In genomic region chr17:75130059-75130631, GRCh38 we compare ENCODE assay signal across 6 cellular contexts. TPM values are rescaled to one million over a fixed set of nuclear protein-coding genes. Genes with fewer than 3 reads are reported as not detected.
DNase-seq lines count a peak whose midpoint lies in the region; ATAC-seq, FAIRE-seq and TF ChIP-seq lines count a peak whose summit lies in the region.

No MANE protein-coding gene starts in this region.

- DNase-seq in BE2C (peak; percentile 29), RWPE1 (ENCODE audit: low spot score) (no peak), keratinocyte (ENCODE audit: low read depth, low spot score) (no peak), cortex of kidney (lab: John Stamatoyannopoulos, UW) (no peak)
- no peak for DNase-seq in effector CD8-positive, alpha-beta T cell (lab: John Stamatoyannopoulos, UW)

- no peak for ATAC-seq in GM19351 (IDR thresholded peaks at IDR 0.05; ENCODE audit: unreplicated experiment)

- H3K4me1 ChIP-seq in BE2C (peaks cover under 1% of the 10 kb centered on the region), keratinocyte (ENCODE audit: control insufficient read depth, extremely low read depth, insufficient read depth, low read length) (peaks cover 16% of the 10 kb centered on the region)

- H3K9me1 ChIP-seq in keratinocyte (ENCODE audit: control insufficient read depth, extremely low read depth, insufficient read depth, low read length), result no peaks in the 10 kb centered on the region

- H3K9ac ChIP-seq in keratinocyte (ENCODE audit: control insufficient read depth, extremely low read depth, insufficient read depth, low read length), result peak overlapping the region; percentile 86

- no peak overlapping the region for H2AFZ ChIP-seq in keratinocyte (ENCODE audit: control insufficient read depth, low read length)

- dilution Hi-C loops in keratinocyte (cut with MboI; ENCODE audit: extremely low pct_ligation_motif_present, low sequenced_read_pairs), result no loop called here

- CTCF ChIA-PET in RWPE1 (lab: Yijun Ruan, JAX), result interaction anchor here (0.5 to 5.8 kb wide), 10 partner anchors 11 to 45 kb away, joined by 3 to 61 read pairs (median 4); no protein-coding TSS in a partner anchor

- H3K4me3 ChIP-seq in BE2C (ENCODE audit: low read depth, low read length) (peak overlapping the region; percentile 91), keratinocyte (ENCODE audit: control insufficient read depth in 2 of 3, extremely low read depth in 1 of 3, insufficient read depth in 2 of 3, low read depth in 1 of 3, low read length in 3 of 3) (peak overlapping the region; percentile 61 to 81 (median 72))

- POLR2A ChIA-PET in RWPE1 (lab: Yijun Ruan, JAX; ENCODE audit: low non-redundant PET), result no interaction called here

- H3K9me3 ChIP-seq in BE2C, result no peaks in the 10 kb centered on the region
- H3K9me3 ChIP-seq in keratinocyte (ENCODE audit: control insufficient read depth, low read depth, low read length), result no peaks in the 10 kb centered on the region

- H3K79me2 ChIP-seq in keratinocyte (ENCODE audit: control insufficient read depth, insufficient read depth, low read length), result peaks cover 7% of the 10 kb centered on the region

- peak overlapping the region; percentile 100 for H3K27ac ChIP-seq in RWPE1
- H3K27ac ChIP-seq in keratinocyte (ENCODE audit: control insufficient read depth, insufficient read depth, low read length), result peak overlapping the region; percentile 79

- no peak for FAIRE-seq in keratinocyte (lab: Jason Lieb, UNC)

- H3K4me2 ChIP-seq in keratinocyte (ENCODE audit: control insufficient read depth, extremely low read depth, insufficient read depth, low read depth, low read length), result peak overlapping the region; percentile 77

- no peaks in the 10 kb centered on the region for H4K20me1 ChIP-seq in keratinocyte (ENCODE audit: control insufficient read depth, extremely low read depth, insufficient read depth, low read length)

- TF ChIP-seq CTCF in BE2C (IDR thresholded peaks at IDR 0.05; ENCODE audit: low read depth, low read length), result no peak
- TF ChIP-seq CTCF in RWPE1 (conservative IDR thresholded peaks at IDR 0.05; ENCODE audit: low read depth), result no peak
- TF ChIP-seq CTCF in keratinocyte (optimal IDR thresholded peaks at IDR 0.05 in 1 of 3, IDR thresholded peaks at IDR 0.05 in 1 of 3, conservative IDR thresholded peaks at IDR 0.05 in 1 of 3; ENCODE audit: extremely low read depth in 1 of 3, insufficient read depth in 2 of 3, low read length in 3 of 3), result no peak

- H3K27me3 ChIP-seq in BE2C, result no peaks in the 10 kb centered on the region
- H3K27me3 ChIP-seq in keratinocyte (ENCODE audit: control insufficient read depth, extremely low read depth, insufficient read depth, low read length), result no peaks in the 10 kb centered on the region

- H3K36me3 ChIP-seq in BE2C (peaks cover 22% of the 10 kb centered on the region), keratinocyte (ENCODE audit: control insufficient read depth in 2 of 2, extremely low read depth in 1 of 2, insufficient read depth in 2 of 2, low read length in 2 of 2) (peaks cover 12 to 20% of the 10 kb centered on the region in 2 experiments)

RNA-seq across cellular contexts. Expression of gene NT5C, which starts 1.4 kb away (rescaled TPM):
- 226 TPM for polyA plus RNA-seq in BE2C (2012; ENCODE audit: insufficient read depth, insufficient read length, low read depth)
- 29.9 to 38.1 TPM (median 38.0 TPM) in 3 replicates for polyA plus RNA-seq in keratinocyte
- polyA plus RNA-seq in keratinocyte (2011; ENCODE audit: low read depth), result 22.2 TPM
- 15.2 and 35.4 TPM in 2 replicates for polyA plus RNA-seq in keratinocyte (2011; cell fraction: cytosol; rRNA removed)
- 32.0 and 44.4 TPM in 2 replicates for polyA plus RNA-seq in keratinocyte (2011; cell fraction: nucleus; rRNA removed)
- 28.7 and 54.4 TPM in 2 replicates for polyA plus RNA-seq in keratinocyte (2012; ENCODE audit: low replicate concordance)
- 9.4 to 21.4 TPM (median 10.0 TPM) in 3 replicates for polyA minus RNA-seq in keratinocyte
- 16.1 TPM for polyA minus RNA-seq in keratinocyte (2011; cell fraction: cytosol; rRNA and poly(A)+ RNA removed)
- 8.1 and 9.2 TPM in 2 replicates for polyA minus RNA-seq in keratinocyte (2011; cell fraction: nucleus; rRNA and poly(A)+ RNA removed)

RNA-seq across cellular contexts. Expression of gene ARMC7, which starts 20.4 kb away (rescaled TPM):
- 17.7 TPM for polyA plus RNA-seq in BE2C (2012; ENCODE audit: insufficient read depth, insufficient read length, low read depth)
- polyA plus RNA-seq in keratinocyte, result 3.2 to 6.0 TPM (median 4.2 TPM) in 3 replicates
- polyA plus RNA-seq in keratinocyte (2011; ENCODE audit: low read depth), result 1.8 TPM
- 3.5 and 4.7 TPM in 2 replicates for polyA plus RNA-seq in keratinocyte (2011; cell fraction: cytosol; rRNA removed)
- polyA plus RNA-seq in keratinocyte (2011; cell fraction: nucleus; rRNA removed), result 8.7 and 10.6 TPM in 2 replicates
- 5.9 and 6.3 TPM in 2 replicates for polyA plus RNA-seq in keratinocyte (2012; ENCODE audit: low replicate concordance)
- polyA minus RNA-seq in keratinocyte, result 3.4 to 5.4 TPM (median 3.5 TPM) in 3 replicates
- 4.0 TPM for polyA minus RNA-seq in keratinocyte (2011; cell fraction: cytosol; rRNA and poly(A)+ RNA removed)
- polyA minus RNA-seq in keratinocyte (2011; cell fraction: nucleus; rRNA and poly(A)+ RNA removed), result 4.2 and 5.9 TPM in 2 replicates

RNA-seq across cellular contexts. Expression of gene JPT1, which starts 24.2 kb away (rescaled TPM):
- polyA plus RNA-seq in BE2C (2012; ENCODE audit: insufficient read depth, insufficient read length, low read depth), result 474 TPM
- 67.5 to 452 TPM (median 142 TPM) in 3 replicates for polyA plus RNA-seq in keratinocyte
- 130 TPM for polyA plus RNA-seq in keratinocyte (2011; ENCODE audit: low read depth)
- 236 and 338 TPM in 2 replicates for polyA plus RNA-seq in keratinocyte (2011; cell fraction: cytosol; rRNA removed)
- polyA plus RNA-seq in keratinocyte (2011; cell fraction: nucleus; rRNA removed), result 135 and 172 TPM in 2 replicates
- 339 and 621 TPM in 2 replicates for polyA plus RNA-seq in keratinocyte (2012; ENCODE audit: low replicate concordance)
- polyA minus RNA-seq in keratinocyte, result 48.8 to 71.8 TPM (median 51.3 TPM) in 3 replicates
- polyA minus RNA-seq in keratinocyte (2011; cell fraction: cytosol; rRNA and poly(A)+ RNA removed), result 395 TPM
- polyA minus RNA-seq in keratinocyte (2011; cell fraction: nucleus; rRNA and poly(A)+ RNA removed), result 49.7 and 67.1 TPM in 2 replicates

RNA-seq across cellular contexts. Expression of gene SLC16A5, which starts 42.4 kb away (rescaled TPM):
- not detected for polyA plus RNA-seq in BE2C (2012; ENCODE audit: insufficient read depth, insufficient read length, low read depth)
- polyA plus RNA-seq in keratinocyte, result 3.5 to 5.4 TPM (median 4.0 TPM) in 3 replicates
- polyA plus RNA-seq in keratinocyte (2011; ENCODE audit: low read depth), result 0.45 TPM
- 2.6 and 5.7 TPM in 2 replicates for polyA plus RNA-seq in keratinocyte (2011; cell fraction: cytosol; rRNA removed)
- polyA plus RNA-seq in keratinocyte (2011; cell fraction: nucleus; rRNA removed), result 16.1 and 26.3 TPM in 2 replicates
- polyA plus RNA-seq in keratinocyte (2012; ENCODE audit: low replicate concordance), result 3.6 and 4.8 TPM in 2 replicates
- polyA minus RNA-seq in keratinocyte, result 4.4 to 7.2 TPM (median 7.0 TPM) in 3 replicates
- 7.5 TPM for polyA minus RNA-seq in keratinocyte (2011; cell fraction: cytosol; rRNA and poly(A)+ RNA removed)
- 9.1 and 9.6 TPM in 2 replicates for polyA minus RNA-seq in keratinocyte (2011; cell fraction: nucleus; rRNA and poly(A)+ RNA removed)

RNA-seq across cellular contexts. Expression of gene SUMO2, which starts 52.6 kb away (rescaled TPM):
- polyA plus RNA-seq in BE2C (2012; ENCODE audit: insufficient read depth, insufficient read length, low read depth), result 440 TPM
- 107 to 393 TPM (median 230 TPM) in 3 replicates for polyA plus RNA-seq in keratinocyte
- 585 TPM for polyA plus RNA-seq in keratinocyte (2011; ENCODE audit: low read depth)
- 114 and 228 TPM in 2 replicates for polyA plus RNA-seq in keratinocyte (2011; cell fraction: cytosol; rRNA removed)
- 40.4 and 49.2 TPM in 2 replicates for polyA plus RNA-seq in keratinocyte (2011; cell fraction: nucleus; rRNA removed)
- 183 and 281 TPM in 2 replicates for polyA plus RNA-seq in keratinocyte (2012; ENCODE audit: low replicate concordance)
- 45.2 to 76.1 TPM (median 50.0 TPM) in 3 replicates for polyA minus RNA-seq in keratinocyte
- polyA minus RNA-seq in keratinocyte (2011; cell fraction: cytosol; rRNA and poly(A)+ RNA removed), result 150 TPM
- 10.2 and 35.3 TPM in 2 replicates for polyA minus RNA-seq in keratinocyte (2011; cell fraction: nucleus; rRNA and poly(A)+ RNA removed)
